1 cellular context compared by ENCODE assay signal in genomic region chr1:18884419-18884717, GRCh38.
A peak's percentile ranks its signal among the peaks of the same experiment; 100 is the strongest.
TF ChIP-seq lines count a peak whose summit lies in the region.

No MANE protein-coding gene starts in this region.

TF ChIP-seq in K562, 482 proteins besides CTCF, POLR2A, EP300 and RAD21:
- TF ChIP-seq MYC (IDR thresholded peaks at IDR 0.05; ENCODE audit: low read depth, low read length) (no peak), MYC (CRISPR knock-in tag; IDR thresholded peaks at IDR 0.05; ENCODE audit: borderline replicate concordance, low read depth) (no peak), THRA (IDR thresholded peaks at IDR 0.05) (no peak), MECOM (CRISPR knock-in tag; IDR thresholded peaks at IDR 0.05) (no peak), HDGF (IDR thresholded peaks at IDR 0.05) (0 out of 2 replicates have a peak, but pooled peaks have one; percentile 4), KAT7 (CRISPR knock-in tag; IDR thresholded peaks at IDR 0.05; ENCODE audit: borderline replicate concordance) (no peak), ZNF384 (IDR thresholded peaks at IDR 0.05; ENCODE audit: low read depth, low read length) (no peak), XRCC3 (IDR thresholded peaks at IDR 0.05) (no peak)
